8 cellular contexts compared by ENCODE assay signal in genomic region chr5:160119905-160120266, GRCh38. TPM values are rescaled to one million over a fixed set of nuclear protein-coding genes. Genes with fewer than 3 reads are reported as not detected.
DNase-seq lines count a peak whose midpoint lies in the region; ATAC-seq, FAIRE-seq and TF ChIP-seq lines count a peak whose summit lies in the region.

No MANE protein-coding gene starts in this region.

- H3K36me3 Mint-ChIP-seq in osteocyte (ENCODE audit: unreplicated experiment) = peaks cover 3% of the 10 kb centered on the region

- WGBS in K562 (ENCODE audit: insufficient coverage, low coverage, missing lambda C conversion rate) = 18% methylated on average over 12 of the region's 12 CpGs

- CTCF ChIA-PET in K562 (lab: Yijun Ruan, JAX; ENCODE audit: low intra/inter-chr PET ratio) = interaction anchor here (0.7 kb wide), 1 partner anchor 198 kb away, joined by 3 read pairs; no protein-coding TSS in a partner anchor

- H3K4me1 Mint-ChIP-seq in osteocyte (ENCODE audit: unreplicated experiment) = peaks cover 9% of the 10 kb centered on the region

- H3K9me1 ChIP-seq in K562 (ENCODE audit: control insufficient read depth, insufficient read depth, low read length) = no peaks in the 10 kb centered on the region

- DNase-seq in K562 (ENCODE audit: extremely low read depth in 1 of 4, low spot score in 3 of 4) = no peak
- DNase-seq in osteocyte (ENCODE audit: extremely low spot score, unreplicated experiment) = no peak
- no peak for DNase-seq in head of caudate nucleus
- no peak for DNase-seq in NCI-H2029 treated with DMSO at 0.1 percent for 48 hours (lab: John Stamatoyannopoulos, UW)
- DNase-seq in NCI-H748 treated with DMSO at 0.1 percent for 48 hours (lab: John Stamatoyannopoulos, UW) = no peak

- TF ChIP-seq CTCF in K562 (IDR thresholded peaks at IDR 0.05 in 2 of 3, conservative IDR thresholded peaks at IDR 0.05 in 1 of 3; ENCODE audit: insufficient read depth in 2 of 3, low read depth in 1 of 3, low read length in 3 of 3) (no peak), osteocyte (IDR thresholded peaks at IDR 0.05) (peak; percentile 31)

- H3K4me3 Mint-ChIP-seq in osteocyte (ENCODE audit: unreplicated experiment) = no peak overlapping the region

- no TSS peak for BruUV-seq in K562 (replicated peaks; lab: Mats Ljungman, UMichigan)

- H3K79me2 ChIP-seq in K562 (ENCODE audit: control insufficient read depth, insufficient read depth, low read length) = peaks cover 17% of the 10 kb centered on the region

- H3K9me3 Mint-ChIP-seq in osteocyte (ENCODE audit: unreplicated experiment) = no peaks in the 10 kb centered on the region

- no peak overlapping the region; a peak in 1 of 4 replicates for H3K9ac ChIP-seq in K562 (ENCODE audit: insufficient read depth in 1 of 2, low read depth in 2 of 2, low read length in 2 of 2)

- peaks cover 0 to 9% of the 10 kb centered on the region in 2 experiments; a peak in 3 of 5 replicates for H3K4me1 ChIP-seq in K562 (replicated peaks in 1 of 2; ENCODE audit: control insufficient read depth in 2 of 2, insufficient read depth in 2 of 2, low read length in 2 of 2)

- H3K27me3 ChIP-seq in K562 (ENCODE audit: control insufficient read depth in 2 of 2, insufficient read depth in 2 of 2, low read length in 2 of 2) = no peaks in the 10 kb centered on the region

- intact Hi-C loops in K562 (cut with micrococcal nuclease) (loop anchor here (1.0 kb wide), 1 partner anchor 39 kb away; no protein-coding TSS in a partner anchor), head of caudate nucleus (cut with DNase I) (loop anchor here (2.0 to 10.0 kb wide), 2 partner anchors 45 to 275 kb away; no protein-coding TSS in a partner anchor)

- H4K20me1 ChIP-seq in K562 (replicated peaks; ENCODE audit: control insufficient read depth, insufficient read depth, low read length) = no peaks in the 10 kb centered on the region

- peak overlapping the region; percentile 84; the same call in 1 of the 2 replicates for H2AFZ ChIP-seq in K562 (ENCODE audit: low read depth, low read length)

- peaks cover 9% of the 10 kb centered on the region for H3K27me3 Mint-ChIP-seq in osteocyte (ENCODE audit: unreplicated experiment)

- in situ Hi-C loops in K562 (cut with MboI) = no loop called here

- no peak for TF ChIP-seq POLR2A in K562 (conservative IDR thresholded peaks at IDR 0.05)

- ATAC-seq in GM18861 (IDR thresholded peaks at IDR 0.05; ENCODE audit: unreplicated experiment) (peak; percentile 2), HG02885 (IDR thresholded peaks at IDR 0.05; ENCODE audit: poor library complexity, unreplicated experiment) (peak; percentile 4), K562 (no peak), HG03135 (IDR thresholded peaks at IDR 0.05; ENCODE audit: unreplicated experiment) (no peak)

- no peak for FAIRE-seq in K562 (lab: Jason Lieb, UNC)

- H3K36me3 ChIP-seq in K562 (ENCODE audit: control insufficient read depth, insufficient read depth, low read length) = peaks cover 16% of the 10 kb centered on the region; the same call in 2 of the 3 replicates

- POLR2A ChIA-PET in K562 (lab: Yijun Ruan, JAX) = no interaction called here

- H3K4me2 ChIP-seq in K562 (ENCODE audit: insufficient read depth, low read length) = peak overlapping the region; percentile 42

- H3K27ac Mint-ChIP-seq in osteocyte (ENCODE audit: unreplicated experiment) = no peak overlapping the region

- TF ChIP-seq EP300 in K562 (IDR thresholded peaks at IDR 0.05; ENCODE audit: low read length) = no peak

- H3K27ac ChIP-seq in K562 (ENCODE audit: extremely low read depth, low read depth, low read length) = no peak overlapping the region

- H3K9me3 ChIP-seq in K562 (replicated peaks; ENCODE audit: control insufficient read depth, insufficient read depth, low read depth, low read length) = no peaks in the 10 kb centered on the region

- TF ChIP-seq RAD21 in K562 (CRISPR knock-in tag; conservative IDR thresholded peaks at IDR 0.05 in 1 of 2, IDR thresholded peaks at IDR 0.05 in 1 of 2) = no peak

- H3K4me3 ChIP-seq in K562 = peak overlapping the region; percentile 16; the same call in 1 of the 2 replicates

TF ChIP-seq in K562, 482 proteins besides CTCF, POLR2A, EP300 and RAD21 (continues in another document):
- TF ChIP-seq TCFL5 (CRISPR knock-in tag; conservative IDR thresholded peaks at IDR 0.05) (no peak), MEF2D (tag; conservative IDR thresholded peaks at IDR 0.05; ENCODE audit: low read depth) (no peak), SMAD1 (IDR thresholded peaks at IDR 0.05; ENCODE audit: low read depth, low read length, partially characterized antibody) (peak; percentile 99), RCOR1 (IDR thresholded peaks at IDR 0.05; ENCODE audit: borderline replicate concordance in 1 of 2, low read depth in 2 of 2, low read length in 2 of 2) (peak; percentile 98 to 100), HMG20B (CRISPR knock-in tag; IDR thresholded peaks at IDR 0.05) (peak; percentile 98), ZNF12 (CRISPR knock-in tag; IDR thresholded peaks at IDR 0.05) (no peak), ZNF224 (CRISPR knock-in tag; IDR thresholded peaks at IDR 0.05) (no peak), MECOM (CRISPR knock-in tag; IDR thresholded peaks at IDR 0.05) (no peak), HDAC1 (IDR thresholded peaks at IDR 0.05) (peak in 1 of 2 experiments; percentile 90; a peak in 2 of 4 replicates)

RNA-seq across cellular contexts. Expression of gene PWWP2A, which starts 0.6 kb away (rescaled TPM):
- total RNA-seq in K562 (2011; cell fraction: chromatin; rRNA removed; ENCODE audit: low replicate concordance) = 18.6 and 35.0 TPM in 2 replicates
- 9.2 and 13.0 TPM in 2 replicates for total RNA-seq in K562 (2011; cell fraction: nucleolus; rRNA removed)
- 15.8 and 19.2 TPM in 2 replicates for total RNA-seq in K562 (2011; cell fraction: nucleoplasm; rRNA removed)
- total RNA-seq in K562 (2014; rRNA removed) (11.1 and 16.2 TPM in 2 replicates), K562 (2014; rRNA removed; fragmentation: Illumina TruSeq; extraction: Trizol) (16.7 and 17.2 TPM in 2 replicates), K562 (2015; rRNA removed; fragmentation: Illumina TruSeq; extraction: Trizol) (15.4 and 16.7 TPM in 2 replicates), K562 (2021) (18.2 and 18.6 TPM in 2 replicates), osteocyte (21.9 and 22.3 TPM in 2 replicates)
- polyA plus RNA-seq in K562 (2011; rRNA removed) (14.6 and 15.6 TPM in 2 replicates), K562 (2014; fragmentation: Illumina TruSeq; extraction: Trizol) (15.7 and 26.3 TPM in 2 replicates), K562 (2014; fragmentation: Nextera tagmentation; extraction: Ambion mirVana) (1 to 10 TPM; 2.7 to 3.6 TPM), K562 (2014; rRNA removed) (11.0 and 12.7 TPM in 2 replicates)
- 7.4 and 9.4 TPM in 2 replicates for polyA plus RNA-seq in K562 (2011; cell fraction: cytosol; rRNA removed)
- 22.9 and 23.7 TPM in 2 replicates for polyA plus RNA-seq in K562 (2011; cell fraction: nucleus; rRNA removed)
- polyA plus RNA-seq in K562 (2012) = 8.6 and 11.8 TPM in 2 replicates
- 8.5 and 8.8 TPM in 2 replicates for polyA minus RNA-seq in K562 (2011; rRNA and poly(A)+ RNA removed)
- polyA minus RNA-seq in K562 (2011; cell fraction: cytosol; rRNA and poly(A)+ RNA removed) = 5.4 and 8.7 TPM in 2 replicates
- 4.3 and 8.6 TPM in 2 replicates for polyA minus RNA-seq in K562 (2011; cell fraction: nucleus; rRNA and poly(A)+ RNA removed)

Comparison
In these comparisons a context has a peak if more than half of its experiments do, and no peak if none do; other contexts are left out.
1. ATAC-seq: peak in GM18861 (single experiment) and HG02885 (single experiment); none in K562 (single experiment) and HG03135 (single experiment).